In the genomic region with DNA sequence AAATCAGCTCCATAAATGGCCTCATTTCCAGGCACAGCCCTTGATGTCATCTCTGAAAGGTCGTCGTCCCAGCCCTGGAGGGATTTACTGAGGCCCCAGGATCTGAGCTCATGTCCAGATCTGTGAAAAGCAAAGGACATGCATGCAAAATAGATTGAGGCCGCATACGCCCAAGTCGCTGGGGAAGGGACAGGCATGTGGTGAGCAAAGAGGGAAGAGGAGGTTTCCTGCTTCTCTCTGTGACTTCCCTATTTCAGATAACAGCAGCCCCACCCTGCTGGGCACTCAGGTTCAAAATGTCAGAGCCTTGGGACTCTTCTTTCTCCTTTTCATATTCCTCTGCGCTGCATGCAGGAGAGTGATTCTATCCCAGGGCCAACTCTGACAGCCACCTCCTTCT, we compare ENCODE assay signal across 1 cellular context.
TF ChIP-seq lines count a peak whose summit lies in the region.

No MANE protein-coding gene starts in this region.

TF ChIP-seq in IMR-90, 13 proteins besides CTCF, POLR2A, EP300 and RAD21 (continued from another document):
- TF ChIP-seq ELK1 (IDR thresholded peaks at IDR 0.05; ENCODE audit: borderline replicate concordance, low read depth, low read length) (no peak), MAFK (IDR thresholded peaks at IDR 0.05; ENCODE audit: low read depth, low read length) (no peak)
